In the genomic region with DNA sequence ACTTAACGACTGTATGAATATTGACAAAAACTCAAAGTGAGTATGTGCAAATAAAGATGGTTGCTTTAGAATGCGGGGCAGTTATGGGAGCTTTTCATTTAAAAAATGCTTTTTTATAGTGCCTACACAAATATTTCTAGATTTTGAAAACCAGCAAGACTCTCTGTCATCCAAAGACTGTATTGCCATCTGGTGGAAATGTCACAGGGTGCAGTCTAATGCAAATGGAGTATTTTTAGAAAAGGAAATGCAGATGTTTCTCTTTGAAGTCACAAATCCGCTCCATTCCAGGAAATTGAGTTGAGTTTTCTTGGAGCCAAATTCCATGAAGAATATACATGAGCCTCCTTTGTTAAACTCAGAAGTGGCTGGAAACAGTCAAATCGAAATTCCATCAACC, we compare ENCODE assay signal across 9 cellular contexts. TPM values are rescaled to one million over a fixed set of nuclear protein-coding genes. Genes with fewer than 3 reads are reported as not detected.
DNase-seq lines count a peak whose midpoint lies in the region; ATAC-seq, FAIRE-seq and TF ChIP-seq lines count a peak whose summit lies in the region.
"Had no signal": no experiment of that assay in that cellular context is flagged by ENCODE, and none has a peak within 500 bp of the region (broad histone marks: within the 10 kb centered on the region; RNA-seq: fewer than 3 reads in every experiment).

No MANE protein-coding gene starts in this region.

- no peak overlapping the region for H3K9ac ChIP-seq in H1 (replicated peaks in 1 of 4; ENCODE audit: extremely low read depth in 1 of 4, low read depth in 3 of 4, low read length in 3 of 4)

- no peak for DNase-seq in CD14-positive monocyte (ENCODE audit: low spot score)
- DNase-seq in SK-MEL-5 (ENCODE audit: low read depth, low spot score): peak; percentile 70
- no peak for DNase-seq in H1 (ENCODE audit: low read depth in 1 of 2, low spot score in 2 of 2)
- peak in 4 of 10 donors; percentile 14 to 60 (median 34) for DNase-seq in naive thymus-derived CD8-positive, alpha-beta T cell
- no peak for DNase-seq in SW480 (ENCODE audit: low spot score)
- DNase-seq: gastrocnemius medialis had no signal

- no peak overlapping the region for H2BK12ac ChIP-seq in H1 (ENCODE audit: low read depth, low read length)

- H3K4me1 Mint-ChIP-seq in CD14-positive monocyte: peaks cover 8% of the 10 kb centered on the region
- H3K4me1 Mint-ChIP-seq in naive thymus-derived CD8-positive, alpha-beta T cell: peaks cover 4 to 7% (median 6%) of the 10 kb centered on the region in 4 donors

- no peak overlapping the region for H4K5ac ChIP-seq in H1 (ENCODE audit: insufficient read length, low read depth, low read length)

- no peak overlapping the region for H3K4me2 ChIP-seq in H1 (ENCODE audit: insufficient read depth in 1 of 2, low read depth in 2 of 2, low read length in 2 of 2)

- H4K8ac ChIP-seq in H1 (ENCODE audit: extremely low read depth, insufficient read depth, low read length): no peak overlapping the region

- intact Hi-C loops in CD14-positive monocyte (cut with micrococcal nuclease): loop anchor here in 1 of 2 donors (10.0 kb wide), 1 partner anchor 525 kb away; no protein-coding TSS in a partner anchor

- no peak overlapping the region for H3K4me3 Mint-ChIP-seq in CD14-positive monocyte
- H3K4me3 Mint-ChIP-seq in naive thymus-derived CD8-positive, alpha-beta T cell: no peak overlapping the region

- peak; percentile 66 for TF ChIP-seq CTCF in CD14-positive monocyte (IDR thresholded peaks at IDR 0.05)
- no peak for TF ChIP-seq CTCF in H1 (IDR thresholded peaks at IDR 0.05; ENCODE audit: control extremely low read depth in 1 of 3, insufficient read depth in 1 of 3, low read depth in 1 of 3, low read length in 3 of 3)

- peaks cover 0 to 10% (median 4%) of the 10 kb centered on the region in 4 experiments; a peak in 3 of 7 replicates for H3K27me3 ChIP-seq in H1 (replicated peaks in 1 of 4; ENCODE audit: control insufficient read depth in 3 of 4, extremely low read depth in 1 of 4, insufficient read depth in 3 of 4, low read length in 3 of 4)

- H3K4me1 ChIP-seq in H1 (replicated peaks in 1 of 4; ENCODE audit: control insufficient read depth in 3 of 4, insufficient read depth in 4 of 4, low read length in 3 of 4): peaks cover 0 to 3% (median 0%) of the 10 kb centered on the region in 4 experiments; a peak in 3 of 7 replicates

- no peak overlapping the region for H2AFZ ChIP-seq in H1 (ENCODE audit: low read length)

- H3K23me2 ChIP-seq in H1 (ENCODE audit: low read depth, low read length): peaks cover 9% of the 10 kb centered on the region; the same call in 1 of the 2 replicates

- no peak overlapping the region for H2AK5ac ChIP-seq in H1 (ENCODE audit: low read depth, low read length)

- H3K27me3 Mint-ChIP-seq in CD14-positive monocyte (ENCODE audit: low read depth in 3 of 3): peaks cover 31 to 41% (median 35%) of the 10 kb centered on the region in 3 donors
- peaks cover 22 to 44% (median 32%) of the 10 kb centered on the region in 5 donors for H3K27me3 Mint-ChIP-seq in naive thymus-derived CD8-positive, alpha-beta T cell

- peak; percentile 11 to 36; a peak in 2 of 4 replicates for TF ChIP-seq RAD21 in H1 (IDR thresholded peaks at IDR 0.05 in 1 of 2, conservative IDR thresholded peaks at IDR 0.05 in 1 of 2; ENCODE audit: low read depth in 2 of 2, low read length in 2 of 2)

- no peaks in the 10 kb centered on the region for H3K36me3 ChIP-seq in H1 (ENCODE audit: control insufficient read depth in 2 of 4, insufficient read depth in 4 of 4, low read length in 3 of 4)
- H3K36me3 ChIP-seq: gastrocnemius medialis had no signal

- H2BK120ac ChIP-seq in H1 (replicated peaks; ENCODE audit: low read depth, low read length): no peak overlapping the region

- in situ Hi-C loops in SK-MEL-5 (cut with HindIII; ENCODE audit: low pct_unique_long_range_greater_than_20kb, low sequenced_read_pairs): no loop called here

- H3K23ac ChIP-seq in H1 (ENCODE audit: insufficient read length): no peak overlapping the region

- no peak overlapping the region for H2BK5ac ChIP-seq in H1 (ENCODE audit: low read depth, low read length)

- no peaks in the 10 kb centered on the region for H3K79me2 ChIP-seq in H1 (ENCODE audit: control insufficient read depth in 1 of 2, insufficient read depth in 2 of 2, low read length in 2 of 2)

- no peak overlapping the region for H3K4me3 ChIP-seq in H1 (ENCODE audit: extremely low read depth in 1 of 4, insufficient read depth in 2 of 4, low read depth in 3 of 4, low read length in 4 of 4)
- H3K4me3 ChIP-seq: gastrocnemius medialis had no signal

- peak; percentile 42 for FAIRE-seq in H1 (lab: Jason Lieb, UNC)

- H3K36me3 Mint-ChIP-seq in CD14-positive monocyte: no peaks in the 10 kb centered on the region
- peaks cover 0 to 2% (median 0%) of the 10 kb centered on the region in 3 donors for H3K36me3 Mint-ChIP-seq in naive thymus-derived CD8-positive, alpha-beta T cell

- no peaks in the 10 kb centered on the region for H4K20me1 ChIP-seq in H1 (replicated peaks in 1 of 2; ENCODE audit: control insufficient read depth in 1 of 2, insufficient read depth in 2 of 2, low read length in 2 of 2)

- peaks cover 0 to 5% (median 0%) of the 10 kb centered on the region in 7 donors for H3K9me3 Mint-ChIP-seq in CD14-positive monocyte
- no peaks in the 10 kb centered on the region for H3K9me3 Mint-ChIP-seq in naive thymus-derived CD8-positive, alpha-beta T cell

- H3K27ac ChIP-seq in H1 (ENCODE audit: low read depth, low read length): no peak overlapping the region
- H3K27ac ChIP-seq: gastrocnemius medialis had no signal

- ATAC-seq in GM18867 (IDR thresholded peaks at IDR 0.05; ENCODE audit: unreplicated experiment): peak; percentile 49
- peak; percentile 59 to 60 for ATAC-seq in naive thymus-derived CD8-positive, alpha-beta T cell
- ATAC-seq in HG03025 (IDR thresholded peaks at IDR 0.05; ENCODE audit: low FRiP score, unreplicated experiment): no peak
- ATAC-seq in GM21381 (IDR thresholded peaks at IDR 0.05; ENCODE audit: unreplicated experiment): no peak

- H3K4ac ChIP-seq in H1 (replicated peaks; ENCODE audit: insufficient read length, low read depth, low read length): no peak overlapping the region

- no peaks in the 10 kb centered on the region for H3K9me3 ChIP-seq in H1 (ENCODE audit: insufficient read depth in 2 of 2, low read depth in 1 of 2, low read length in 1 of 2)
- H3K9me3 ChIP-seq: gastrocnemius medialis had no signal

- CTCF ChIA-PET in H1 (lab: Charles Lee; ENCODE audit: partially characterized antibody): interaction anchor here (3.9 kb wide), 1 partner anchor 9 kb away, joined by 15 read pairs; a partner anchor contains a TSS

- POLR2A ChIA-PET in H1 (lab: Charles Lee; ENCODE audit: partially characterized antibody): no interaction called here
- POLR2A ChIA-PET in naive thymus-derived CD8-positive, alpha-beta T cell (lab: Charles Lee): no interaction called here

- no peak overlapping the region for H2BK20ac ChIP-seq in H1 (ENCODE audit: low read length)

- 68% methylated on average over 4 of the region's 4 CpGs; no CpG with 5 or more reads in 1 of the 2 experiments for WGBS in H1 (ENCODE audit: extremely low coverage in 1 of 2, insufficient coverage in 1 of 2, insufficient read length in 1 of 2, insufficient replicate concordance in 2 of 2, low coverage in 1 of 2, low lambda C conversion rate in 2 of 2, missing lambda C conversion rate in 1 of 2), 2 experiments

- H4K91ac ChIP-seq in H1 (replicated peaks; ENCODE audit: insufficient read length, low read length): no peak overlapping the region

- no peaks in the 10 kb centered on the region for H3K79me1 ChIP-seq in H1 (ENCODE audit: low read depth, low read length)

- H3K18ac ChIP-seq in H1 (ENCODE audit: extremely low read depth, low read length): no peak overlapping the region

- TF ChIP-seq EP300 in H1 (IDR thresholded peaks at IDR 0.05; ENCODE audit: borderline replicate concordance in 1 of 2, low read depth in 2 of 2, low read length in 2 of 2): no peak

- H3K56ac ChIP-seq in H1 (replicated peaks; ENCODE audit: insufficient read length, low read depth, low read length): no peak overlapping the region

- TF ChIP-seq POLR2A in H1 (IDR thresholded peaks at IDR 0.05; ENCODE audit: control extremely low read depth in 1 of 2, low read depth in 2 of 2, low read length in 2 of 2): no peak

- no peak overlapping the region for H2BK15ac ChIP-seq in H1 (ENCODE audit: low read length)

- no peak overlapping the region for H3K27ac Mint-ChIP-seq in CD14-positive monocyte
- H3K27ac Mint-ChIP-seq in naive thymus-derived CD8-positive, alpha-beta T cell: no peak overlapping the region

- no peak overlapping the region for H3K14ac ChIP-seq in H1 (ENCODE audit: insufficient read length)

RNA-seq across cellular contexts. Expression of a gene that starts 2.3 kb away (rescaled TPM):
- polyA plus RNA-seq in CD14-positive monocyte: not detected
- not detected in 2 replicates for total RNA-seq in SK-MEL-5 (2014; rRNA removed; shearing (Covaris generic))
- not detected in 2 replicates for polyA plus RNA-seq in SK-MEL-5 (2015; cell fraction: cytosol; rRNA removed)
- polyA plus RNA-seq in SK-MEL-5 (2015; cell fraction: nucleus; rRNA removed): not detected in 2 replicates
- not detected in 2 replicates for total RNA-seq in H1 (2021; fragmentation: NEBNext Ultra II Directional; extraction: Animal tissue kit (Norgen Biotek cat#: 25700))
- 0.09 and 0.11 TPM in 2 replicates for polyA plus RNA-seq in H1 (2011; rRNA removed)
- 0.34 TPM for polyA plus RNA-seq in H1 (2011; cell fraction: cytosol; rRNA removed)
- 0.39 TPM for polyA plus RNA-seq in H1 (2011; cell fraction: nucleus; rRNA removed)
- polyA plus RNA-seq in H1 (2012, experiment 1 of 2): 0.23 to 0.50 TPM (median 0.29 TPM) in 3 of 4 replicates, not detected in the other
- not detected for polyA plus RNA-seq in H1 (2012, experiment 2 of 2)
- polyA plus RNA-seq in H1 (2013, experiment 1 of 2): 0.08 TPM
- polyA plus RNA-seq in H1 (2013, experiment 2 of 2): not detected
- not detected in 2 replicates for polyA minus RNA-seq in H1 (2011; rRNA and poly(A)+ RNA removed)
- polyA minus RNA-seq in H1 (2011; cell fraction: cytosol; rRNA and poly(A)+ RNA removed): not detected
- polyA minus RNA-seq in H1 (2011; cell fraction: nucleus; rRNA and poly(A)+ RNA removed): not detected
- not detected for total RNA-seq in naive thymus-derived CD8-positive, alpha-beta T cell
- polyA plus RNA-seq in naive thymus-derived CD8-positive, alpha-beta T cell: not detected

RNA-seq across cellular contexts. Expression of a gene that starts 10.4 kb away (rescaled TPM):
- polyA plus RNA-seq in CD14-positive monocyte: 1 to 10 TPM; 7.7 to 9.9 TPM
- 62.1 and 63.7 TPM in 2 replicates for total RNA-seq in SK-MEL-5 (2014; rRNA removed; shearing (Covaris generic))
- polyA plus RNA-seq in SK-MEL-5 (2015; cell fraction: cytosol; rRNA removed): 41.2 and 41.5 TPM in 2 replicates
- 19.0 and 22.9 TPM in 2 replicates for polyA plus RNA-seq in SK-MEL-5 (2015; cell fraction: nucleus; rRNA removed)
- 23.8 and 24.2 TPM in 2 replicates for total RNA-seq in H1 (2021; fragmentation: NEBNext Ultra II Directional; extraction: Animal tissue kit (Norgen Biotek cat#: 25700))
- 18.0 and 24.0 TPM in 2 replicates for polyA plus RNA-seq in H1 (2011; rRNA removed)
- polyA plus RNA-seq in H1 (2011; cell fraction: cytosol; rRNA removed): 17.7 TPM
- polyA plus RNA-seq in H1 (2011; cell fraction: nucleus; rRNA removed): 21.8 TPM
- polyA plus RNA-seq in H1 (2012, experiment 1 of 2): 27.0 to 42.2 TPM (median 33.4 TPM) in 4 replicates
- polyA plus RNA-seq in H1 (2012, experiment 2 of 2): 15.4 TPM
- polyA plus RNA-seq in H1 (2013, experiment 1 of 2): 22.8 TPM
- 20.2 TPM for polyA plus RNA-seq in H1 (2013, experiment 2 of 2)
- 18.4 and 20.3 TPM in 2 replicates for polyA minus RNA-seq in H1 (2011; rRNA and poly(A)+ RNA removed)
- 7.6 TPM for polyA minus RNA-seq in H1 (2011; cell fraction: cytosol; rRNA and poly(A)+ RNA removed)
- polyA minus RNA-seq in H1 (2011; cell fraction: nucleus; rRNA and poly(A)+ RNA removed): 22.2 TPM
- total RNA-seq in naive thymus-derived CD8-positive, alpha-beta T cell: 10 to 100 TPM in 1 of 2 experiments, 1 to 10 TPM in 1; 9.4 to 11.2 TPM
- polyA plus RNA-seq in naive thymus-derived CD8-positive, alpha-beta T cell: 10 to 100 TPM; 14.0 to 16.6 (median 16.2) TPM

Comparison
In these comparisons a context has a peak if more than half of its experiments do, and no peak if none do; other contexts are left out.
1. ATAC-seq: peak in GM18867 (single experiment) and naive thymus-derived CD8-positive, alpha-beta T cell (2 of 2); none in HG03025 (single experiment) and GM21381 (single experiment).